ENCODE assay signal across 1 cellular context in genomic region chr9:38437193-38437823, GRCh38.
TF ChIP-seq lines count a peak whose summit lies in the region.

No MANE protein-coding gene starts in this region.

TF ChIP-seq in HepG2, 621 proteins besides CTCF, POLR2A, EP300 and RAD21 (continued from another document and continues in another):
- TF ChIP-seq ZSCAN5A (CRISPR knock-in tag; IDR thresholded peaks at IDR 0.05; ENCODE audit: borderline replicate concordance) (no peak), KMT2A (CRISPR knock-in tag; IDR thresholded peaks at IDR 0.05) (no peak), DBP (CRISPR knock-in tag; IDR thresholded peaks at IDR 0.05; ENCODE audit: not compliant biosample characterization) (no peak), AGO2 (optimal IDR thresholded peaks at IDR 0.05; ENCODE audit: low read depth, low read length) (no peak), ZNF83 (CRISPR knock-in tag; IDR thresholded peaks at IDR 0.05; ENCODE audit: borderline replicate concordance) (no peak), ZNF205 (CRISPR knock-in tag; IDR thresholded peaks at IDR 0.05) (0 out of 2 replicates have a peak, but pooled peaks have one; percentile 14), THAP11 (CRISPR knock-in tag; IDR thresholded peaks at IDR 0.05) (peak; percentile 53; the same call in 1 of the 2 replicates), MAZ (IDR thresholded peaks at IDR 0.05; ENCODE audit: borderline replicate concordance, low read depth, low read length) (no peak), MAZ (CRISPR knock-in tag; IDR thresholded peaks at IDR 0.05; ENCODE audit: low read depth) (no peak), ZNF687 (CRISPR knock-in tag; IDR thresholded peaks at IDR 0.05) (peak; percentile 52; the same call in 1 of the 2 replicates), HIC2 (CRISPR knock-in tag; IDR thresholded peaks at IDR 0.05; ENCODE audit: low read depth) (peak; percentile 71; the same call in 1 of the 2 replicates), ATF4 (CRISPR knock-in tag; IDR thresholded peaks at IDR 0.05) (peak in 1 of 2 experiments; percentile 19; a peak in 1 of 4 replicates), ZNF776 (CRISPR knock-in tag; IDR thresholded peaks at IDR 0.05) (peak; percentile 55; the same call in 1 of the 2 replicates), ZNF784 (CRISPR knock-in tag; IDR thresholded peaks at IDR 0.05; ENCODE audit: borderline replicate concordance) (no peak), KDM6A (CRISPR knock-in tag; IDR thresholded peaks at IDR 0.05; ENCODE audit: low read depth) (no peak), MATR3 (CRISPR knock-in tag; IDR thresholded peaks at IDR 0.05) (no peak), TIGD3 (CRISPR knock-in tag; IDR thresholded peaks at IDR 0.05; ENCODE audit: borderline replicate concordance) (no peak), ZNF792 (CRISPR knock-in tag; IDR thresholded peaks at IDR 0.05) (peak; percentile 80), ZNF468 (CRISPR knock-in tag; IDR thresholded peaks at IDR 0.05) (no peak), E2F1 (CRISPR knock-in tag; IDR thresholded peaks at IDR 0.05) (no peak), PHF21A (CRISPR knock-in tag; IDR thresholded peaks at IDR 0.05) (peak; percentile 90), E2F2 (CRISPR knock-in tag; IDR thresholded peaks at IDR 0.05; ENCODE audit: borderline replicate concordance) (no peak), ZNF644 (CRISPR knock-in tag; IDR thresholded peaks at IDR 0.05; ENCODE audit: low read depth) (0 out of 2 replicates have a peak, but pooled peaks have one; percentile 13), MYNN (CRISPR knock-in tag; IDR thresholded peaks at IDR 0.05; ENCODE audit: low read depth) (no peak), NR3C1 (CRISPR knock-in tag; IDR thresholded peaks at IDR 0.05) (no peak), BHLHE40 (IDR thresholded peaks at IDR 0.05; ENCODE audit: low read length) (no peak), ZNF124 (CRISPR knock-in tag; IDR thresholded peaks at IDR 0.05) (0 out of 2 replicates have a peak, but pooled peaks have one; percentile 46), CSRNP2 (CRISPR knock-in tag; conservative IDR thresholded peaks at IDR 0.05; ENCODE audit: low read depth) (no peak), SNAI1 (CRISPR knock-in tag; IDR thresholded peaks at IDR 0.05; ENCODE audit: borderline replicate concordance) (0 out of 2 replicates have a peak, but pooled peaks have one; percentile 36), ZBTB26 (CRISPR knock-in tag; IDR thresholded peaks at IDR 0.05; ENCODE audit: borderline replicate concordance) (peak; percentile 44; the same call in 1 of the 2 replicates), NFKBIZ (CRISPR knock-in tag; IDR thresholded peaks at IDR 0.05) (no peak), NCOA1 (CRISPR knock-in tag; IDR thresholded peaks at IDR 0.05) (0 out of 2 replicates have a peak, but pooled peaks have one; percentile 34), ZNF616 (CRISPR knock-in tag; IDR thresholded peaks at IDR 0.05; ENCODE audit: low read depth) (no peak), HNF1B (CRISPR knock-in tag; IDR thresholded peaks at IDR 0.05) (peak; percentile 61), ZNF296 (CRISPR knock-in tag; conservative IDR thresholded peaks at IDR 0.05) (no peak), CREBL2 (CRISPR knock-in tag; IDR thresholded peaks at IDR 0.05; ENCODE audit: borderline replicate concordance) (no peak), MLX (CRISPR knock-in tag; IDR thresholded peaks at IDR 0.05) (peak; percentile 31; the same call in 1 of the 2 replicates), SRSF1 (optimal IDR thresholded peaks at IDR 0.05; ENCODE audit: low read depth, low read length) (no peak), GFI1 (CRISPR knock-in tag; IDR thresholded peaks at IDR 0.05; ENCODE audit: borderline replicate concordance) (no peak)
